ENCODE assay signal across 8 cellular contexts in the genomic region with DNA sequence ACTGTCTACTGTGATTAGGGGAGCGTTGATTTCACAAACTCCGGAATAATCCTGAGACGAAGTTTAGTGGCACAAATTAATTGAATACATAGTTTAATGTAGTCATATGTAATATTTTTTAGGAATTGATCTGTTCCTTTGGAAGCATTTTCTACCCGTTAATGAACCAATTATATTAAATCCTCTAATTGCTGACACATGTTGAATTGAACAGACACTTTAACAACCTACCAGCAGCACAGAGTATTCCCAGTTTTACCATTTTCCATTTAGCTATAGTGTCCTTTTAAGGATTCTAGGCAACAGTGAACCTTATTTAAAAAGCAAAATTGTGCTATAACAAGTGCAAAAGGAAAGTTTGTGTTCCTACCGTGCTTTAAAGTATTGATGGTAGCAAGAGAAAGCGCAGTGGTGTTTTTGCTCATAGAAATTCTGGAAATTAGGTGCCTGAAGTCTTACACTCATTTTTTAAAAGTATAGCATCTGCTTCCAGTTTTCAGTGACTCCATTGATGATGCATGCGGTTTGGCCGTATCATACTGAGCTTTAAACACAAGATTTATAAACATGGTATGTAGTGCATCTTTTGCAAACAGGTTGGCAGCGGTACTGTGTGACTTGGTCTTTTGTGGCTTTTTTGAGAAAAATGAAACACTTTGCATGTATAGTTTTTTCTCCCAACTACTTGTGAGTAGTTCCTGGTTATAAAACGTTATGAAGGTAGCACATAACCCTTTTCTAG. TPM values are rescaled to one million over a fixed set of nuclear protein-coding genes. Genes with fewer than 3 reads are reported as not detected.
DNase-seq lines count a peak whose midpoint lies in the region; ATAC-seq, FAIRE-seq and TF ChIP-seq lines count a peak whose summit lies in the region.

No MANE protein-coding gene starts in this region.

- peaks cover 0 to 16% (median 2%) of the 10 kb centered on the region in 5 experiments for H3K9me3 Mint-ChIP-seq in brain

- FAIRE-seq in A549 (lab: Jason Lieb, UNC), result no peak

- H3K4me3 ChIP-seq in A549, result peak overlapping the region; percentile 95
- peak overlapping the region; percentile 69 for H3K4me3 ChIP-seq in HL-60 (replicated peaks; ENCODE audit: insufficient read depth, low read length)
- H3K4me3 ChIP-seq in mesodermal cell (ENCODE audit: extremely low read depth, insufficient read depth, low read length, poor library complexity, severe bottlenecking), result peak overlapping the region; percentile 60

- TF ChIP-seq POLR2A in A549 (IDR thresholded peaks at IDR 0.05; ENCODE audit: low read length), result no peak

- H3K36me3 ChIP-seq in mesodermal cell (ENCODE audit: control insufficient read depth, insufficient read depth, low read length), result peaks cover 35% of the 10 kb centered on the region

- no peak for DNase-seq in A549 (ENCODE audit: low read depth in 1 of 2, low spot score in 1 of 2)
- DNase-seq in HL-60 (ENCODE audit: low read depth in 1 of 2, low spot score in 1 of 2), result no peak
- DNase-seq in foreskin melanocyte, result no peak
- no peak for DNase-seq in NCI-H1092 (lab: John Stamatoyannopoulos, UW)
- DNase-seq in NK-92 treated with Interleukin-12 subunit alpha and Interleukin-12 subunit beta, amount 100 ng/mL, for 24 hours (lab: John Stamatoyannopoulos, UW), result no peak

- H3K9me3 ChIP-seq in A549, result no peaks in the 10 kb centered on the region
- H3K9me3 ChIP-seq in mesodermal cell (ENCODE audit: control insufficient read depth, low read length), result no peaks in the 10 kb centered on the region

- peaks cover 37% of the 10 kb centered on the region for H3K4me1 ChIP-seq in A549
- H3K4me1 ChIP-seq in mesodermal cell (ENCODE audit: control insufficient read depth, insufficient read depth, low read length, poor library complexity, severe bottlenecking), result peaks cover 5% of the 10 kb centered on the region

- CTCF ChIA-PET in A549 (lab: Yijun Ruan, JAX), result interaction anchor here (1.4 kb wide), 1 partner anchor 106 kb away, joined by 5 read pairs; no protein-coding TSS in a partner anchor

- H3K36me3 Mint-ChIP-seq in brain, result peaks cover 31% of the 10 kb centered on the region

- TF ChIP-seq EP300 in A549 (IDR thresholded peaks at IDR 0.05), result no peak

- H3K27ac Mint-ChIP-seq in brain, result peak overlapping the region; percentile 92 to 100 (median 100)

- H3K27me3 Mint-ChIP-seq in brain, result peaks cover 9% of the 10 kb centered on the region

- peak overlapping the region; percentile 88 to 98 (median 95) for H3K4me3 Mint-ChIP-seq in brain

- H3K27me3 ChIP-seq in HL-60 (ENCODE audit: insufficient read depth, poor library complexity, severe bottlenecking), result no peaks in the 10 kb centered on the region

- ATAC-seq in A549 (no peak), GM19035 (IDR thresholded peaks at IDR 0.05; ENCODE audit: unreplicated experiment) (no peak)

- H3K4me2 ChIP-seq in A549, result peak overlapping the region; percentile 96

- TF ChIP-seq CTCF in A549 (IDR thresholded peaks at IDR 0.05) (no peak), HL-60 (IDR thresholded peaks at IDR 0.05; ENCODE audit: insufficient read depth, low read length) (no peak), brain (conservative IDR thresholded peaks at IDR 0.05) (no peak)

- POLR2A ChIA-PET in A549 (lab: Yijun Ruan, JAX), result no interaction called here

- H3K4me1 Mint-ChIP-seq in brain, result peaks cover 54% of the 10 kb centered on the region

- 4% methylated on average over 10 of the region's 10 CpGs for WGBS in A549 (ENCODE audit: missing lambda C conversion rate)
- no CpG with 5 or more reads among the region's 10 CpGs for WGBS in mesodermal cell (ENCODE audit: insufficient coverage in 2 of 2), 2 experiments

- H3K27ac ChIP-seq in A549 (peak overlapping the region; percentile 97 to 100; a peak in 5 of 6 replicates), HL-60 (replicated peaks) (peak overlapping the region; percentile 100), mesodermal cell (ENCODE audit: low read depth, low read length, severe bottlenecking) (peak overlapping the region; percentile 100)

- no peak for TF ChIP-seq RAD21 in A549 (conservative IDR thresholded peaks at IDR 0.05 in 1 of 2, IDR thresholded peaks at IDR 0.05 in 1 of 2)

TF ChIP-seq in A549, 52 proteins besides CTCF, POLR2A, EP300 and RAD21:
- TF ChIP-seq MAFK (IDR thresholded peaks at IDR 0.05; ENCODE audit: partially characterized antibody), result peak; percentile 40
- TF ChIP-seq, protein P1, sequence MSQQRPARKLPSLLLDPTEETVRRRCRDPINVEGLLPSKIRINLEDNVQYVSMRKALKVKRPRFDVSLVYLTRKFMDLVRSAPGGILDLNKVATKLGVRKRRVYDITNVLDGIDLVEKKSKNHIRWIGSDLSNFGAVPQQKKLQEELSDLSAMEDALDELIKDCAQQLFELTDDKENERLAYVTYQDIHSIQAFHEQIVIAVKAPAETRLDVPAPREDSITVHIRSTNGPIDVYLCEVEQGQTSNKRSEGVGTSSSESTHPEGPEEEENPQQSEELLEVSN (IDR thresholded peaks at IDR 0.05; ENCODE audit: borderline replicate concordance, low read depth), result no peak
- TF ChIP-seq, protein P2, sequence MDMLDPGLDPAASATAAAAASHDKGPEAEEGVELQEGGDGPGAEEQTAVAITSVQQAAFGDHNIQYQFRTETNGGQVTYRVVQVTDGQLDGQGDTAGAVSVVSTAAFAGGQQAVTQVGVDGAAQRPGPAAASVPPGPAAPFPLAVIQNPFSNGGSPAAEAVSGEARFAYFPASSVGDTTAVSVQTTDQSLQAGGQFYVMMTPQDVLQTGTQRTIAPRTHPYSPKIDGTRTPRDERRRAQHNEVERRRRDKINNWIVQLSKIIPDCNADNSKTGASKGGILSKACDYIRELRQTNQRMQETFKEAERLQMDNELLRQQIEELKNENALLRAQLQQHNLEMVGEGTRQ (IDR thresholded peaks at IDR 0.05), result no peak
- TF ChIP-seq ESRRA (IDR thresholded peaks at IDR 0.05; ENCODE audit: borderline replicate concordance, low read length), result no peak
TF ChIP-seq in A549: peak in this region for 1.

RNA-seq across cellular contexts. Expression of gene DDX3X, which starts 1.8 kb away (rescaled TPM):
- polyA plus RNA-seq in A549 (2011; rRNA removed) (187 and 216 TPM in 2 replicates), A549 (2017; fragmentation: RNase III; extraction: RNeasy Plus Mini Kit Qiagen cat#74134 plus additional on column Dnase treatment) (341 to 390 TPM (median 371 TPM) in 3 replicates), brain (ENCODE audit: insufficient read depth, low read depth, low replicate concordance) (76.9 TPM)
- 32.5 and 46.8 TPM in 2 replicates for polyA plus RNA-seq in A549 (2012; cell fraction: cytosol; rRNA removed)
- 36.6 and 60.0 TPM in 2 replicates for polyA plus RNA-seq in A549 (2012; cell fraction: nucleus; rRNA removed)
- 205 and 251 TPM in 2 replicates for polyA minus RNA-seq in A549 (2011; rRNA and poly(A)+ RNA removed)
- 110 TPM for polyA plus RNA-seq in mesodermal cell (2013, experiment 1 of 2)
- 114 TPM for polyA plus RNA-seq in mesodermal cell (2013, experiment 2 of 2)
